16 cellular contexts compared by ENCODE assay signal in the genomic region with DNA sequence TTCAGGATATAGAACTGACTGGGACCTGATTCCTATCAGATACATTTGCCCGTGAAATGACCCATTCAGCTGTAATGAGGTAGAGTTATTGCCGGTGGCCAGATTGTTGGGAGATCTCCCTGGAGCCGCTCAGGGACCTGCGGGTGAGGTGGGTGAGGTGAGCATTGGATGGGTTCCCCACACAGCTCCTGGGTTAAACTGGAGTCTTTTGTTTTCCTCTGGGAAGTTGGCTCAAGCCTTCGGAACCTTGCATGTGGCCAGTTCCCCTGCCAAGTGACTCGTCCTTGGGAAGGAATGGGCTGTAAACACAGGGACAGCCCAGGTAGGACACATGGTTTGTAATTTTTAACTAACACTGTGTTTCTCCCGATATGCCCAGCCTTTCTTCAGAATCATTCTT. TPM values are rescaled to one million over a fixed set of nuclear protein-coding genes. Genes with fewer than 3 reads are reported as not detected.
DNase-seq lines count a peak whose midpoint lies in the region; ATAC-seq, FAIRE-seq and TF ChIP-seq lines count a peak whose summit lies in the region.
"Had no signal": no experiment of that assay in that cellular context is flagged by ENCODE, and none has a peak within 500 bp of the region (broad histone marks: within the 10 kb centered on the region; RNA-seq: fewer than 3 reads in every experiment).

No MANE protein-coding gene starts in this region.

- TF ChIP-seq POLR2A in right lobe of liver (IDR thresholded peaks at IDR 0.05), result no peak
- TF ChIP-seq POLR2A in HepG2 (IDR thresholded peaks at IDR 0.05; ENCODE audit: insufficient read depth in 1 of 2, low read depth in 2 of 2, low read length in 2 of 2), result no peak
- TF ChIP-seq POLR2A in breast epithelium (IDR thresholded peaks at IDR 0.05), result no peak

- no peak overlapping the region for H4K91ac ChIP-seq in H9 (ENCODE audit: insufficient read length, low read depth, low read length)

- H3K27me3 ChIP-seq in right lobe of liver (no peaks in the 10 kb centered on the region), HepG2 (ENCODE audit: control insufficient read depth in 1 of 2, insufficient read depth in 2 of 2, low read length in 2 of 2) (peaks cover 2 to 8% of the 10 kb centered on the region in 2 experiments; a peak in 4 of 5 replicates), breast epithelium (no peaks in the 10 kb centered on the region), tibial artery (no peaks in the 10 kb centered on the region), H9 (ENCODE audit: insufficient read depth, low read length) (no peaks in the 10 kb centered on the region)

- no peak overlapping the region for H3K4me3 Mint-ChIP-seq in osteocyte (ENCODE audit: unreplicated experiment)
- H3K4me3 Mint-ChIP-seq in H9, result no peak overlapping the region
- no peak overlapping the region for H3K4me3 Mint-ChIP-seq in activated CD4-positive, alpha-beta memory T cell treated with anti-CD3 and anti-CD28 coated beads for 36 hours

- FAIRE-seq in HepG2 (lab: Jason Lieb, UNC), result no peak
- FAIRE-seq: A549 had no signal

- H3K36me3 Mint-ChIP-seq in osteocyte (ENCODE audit: unreplicated experiment), result no peaks in the 10 kb centered on the region
- H3K36me3 Mint-ChIP-seq in H9 (ENCODE audit: insufficient read depth in 1 of 3, low read depth in 3 of 3), result no peaks in the 10 kb centered on the region
- H3K36me3 Mint-ChIP-seq in activated CD4-positive, alpha-beta memory T cell treated with anti-CD3 and anti-CD28 coated beads for 36 hours, result no peaks in the 10 kb centered on the region

- CTCF ChIA-PET in HepG2 (lab: Yijun Ruan, JAX; ENCODE audit: low intra/inter-chr PET ratio, low total read pairs), result no interaction called here
- CTCF ChIA-PET in activated CD4-positive, alpha-beta memory T cell treated with anti-CD3 and anti-CD28 coated beads for 36 hours (lab: Charles Lee), result no interaction called here

- no peak for DNase-seq in right lobe of liver
- DNase-seq in HepG2 (ENCODE audit: low spot score), result no peak
- DNase-seq in breast epithelium (ENCODE audit: low spot score in 2 of 2), result peak in 1 of 2 donors; percentile 64
- no peak for DNase-seq in osteocyte (ENCODE audit: extremely low spot score, unreplicated experiment)
- DNase-seq in tibial artery, result no peak
- no peak for DNase-seq in H9
- DNase-seq in activated CD4-positive, alpha-beta T cell treated with anti-CD3 and anti-CD28 coated beads, Interleukin-2, amount 50 U/mL, for 4 hours, result no peak
- no peak for DNase-seq in activated CD4-positive, alpha-beta memory T cell treated with anti-CD3 and anti-CD28 coated beads for 36 hours
- DNase-seq: GDM1, NCI-H1417, NCI-H1930, NCI-H2171 treated with DMSO at 0.1 percent for 48 hours, NCI-H82 had no signal

- 14% methylated on average over 2 of the region's 7 CpGs for WGBS in right lobe of liver (ENCODE audit: insufficient coverage, low coverage, low lambda C conversion rate, missing lambda C conversion rate)
- WGBS in HepG2 (ENCODE audit: low lambda C conversion rate), result 0% methylated on average over 6 of the region's 7 CpGs
- WGBS in H9 (ENCODE audit: extremely low coverage, insufficient read length, low lambda C conversion rate), result no CpG with 5 or more reads among the region's 7 CpGs

- no peak overlapping the region for H4K8ac ChIP-seq in H9 (replicated peaks; ENCODE audit: insufficient read length, low read depth, low read length)

- no peak overlapping the region for H2BK120ac ChIP-seq in H9 (ENCODE audit: low read depth, low read length, poor library complexity, severe bottlenecking)

- H3K4me1 Mint-ChIP-seq in osteocyte (ENCODE audit: unreplicated experiment), result peaks cover 15% of the 10 kb centered on the region
- H3K4me1 Mint-ChIP-seq in H9, result peaks cover 4 to 8% of the 10 kb centered on the region in 2 experiments; a peak in 3 of 4 replicates
- no peaks in the 10 kb centered on the region for H3K4me1 Mint-ChIP-seq in activated CD4-positive, alpha-beta memory T cell treated with anti-CD3 and anti-CD28 coated beads for 36 hours (ENCODE audit: low read depth)

- H3K4ac ChIP-seq in H9 (ENCODE audit: low read depth, low read length), result no peak overlapping the region

- H2BK15ac ChIP-seq in H9 (ENCODE audit: low read depth, low read length), result no peak overlapping the region

- H3K9me3 Mint-ChIP-seq in osteocyte (ENCODE audit: unreplicated experiment) (peaks cover 1% of the 10 kb centered on the region), H9 (no peaks in the 10 kb centered on the region)
- H3K9me3 Mint-ChIP-seq in activated CD4-positive, alpha-beta memory T cell treated with anti-CD3 and anti-CD28 coated beads for 36 hours, result no peaks in the 10 kb centered on the region

- TF ChIP-seq CTCF in right lobe of liver (IDR thresholded peaks at IDR 0.05) (no peak), HepG2 (CRISPR knock-in tag; IDR thresholded peaks at IDR 0.05) (no peak), breast epithelium (IDR thresholded peaks at IDR 0.05) (no peak), osteocyte (IDR thresholded peaks at IDR 0.05) (no peak), tibial artery (IDR thresholded peaks at IDR 0.05) (no peak), H9 (conservative IDR thresholded peaks at IDR 0.05) (no peak)

- H3K27ac ChIP-seq in right lobe of liver (no peak overlapping the region), HepG2 (ENCODE audit: extremely low read length, insufficient read depth, low read length) (no peak overlapping the region), breast epithelium (peak overlapping the region; percentile 62 to 84), tibial artery (peak overlapping the region; percentile 47 to 55), H9 (ENCODE audit: insufficient read length, low read depth, low read length) (no peak overlapping the region)
- H3K27ac ChIP-seq: A549, KMS-11 had no signal

- no peaks in the 10 kb centered on the region for H4K20me1 ChIP-seq in HepG2 (ENCODE audit: insufficient read depth, low read length)
- no peaks in the 10 kb centered on the region for H4K20me1 ChIP-seq in H9 (ENCODE audit: control insufficient read depth, insufficient read depth, insufficient read length)

- in situ Hi-C loops in HepG2 (cut with HindIII; ENCODE audit: extremely low pct_ligation_motif_present, low pct_unique_long_range_greater_than_20kb), result no loop called here

- no peak overlapping the region for H3K56ac ChIP-seq in H9 (ENCODE audit: insufficient read length, low read depth, low read length)

- H3K4me3 ChIP-seq in right lobe of liver, result no peak overlapping the region
- H3K4me3 ChIP-seq in HepG2 (replicated peaks in 1 of 3; ENCODE audit: insufficient read depth in 1 of 3, low read depth in 2 of 3, low read length in 3 of 3), result no peak overlapping the region
- no peak overlapping the region for H3K4me3 ChIP-seq in breast epithelium
- H3K4me3 ChIP-seq in tibial artery, result no peak overlapping the region
- H3K4me3 ChIP-seq: A549 had no signal

- no peaks in the 10 kb centered on the region for H3K79me1 ChIP-seq in H9 (ENCODE audit: insufficient read depth, low read depth, low read length, poor library complexity, severe bottlenecking)

- H3K18ac ChIP-seq in H9 (ENCODE audit: insufficient read length, low read depth, low read length), result no peak overlapping the region

- no peak overlapping the region for H4K5ac ChIP-seq in H9 (ENCODE audit: insufficient read length, low read depth, low read length)

- POLR2A ChIA-PET in HepG2 (lab: Yijun Ruan, JAX), result no interaction called here
- POLR2A ChIA-PET in activated CD4-positive, alpha-beta memory T cell treated with anti-CD3 and anti-CD28 coated beads for 36 hours (lab: Charles Lee), result no interaction called here

- H3K9ac ChIP-seq in HepG2 (ENCODE audit: insufficient read depth, low read depth, low read length) (no peak overlapping the region), H9 (ENCODE audit: extremely low read depth, insufficient read length, low read length) (no peak overlapping the region)
- H3K9ac ChIP-seq: KMS-11 had no signal

- intact Hi-C loops in right lobe of liver (cut with DNase I), result no loop called here
- intact Hi-C loops in HepG2 (cut with micrococcal nuclease; ENCODE audit: unreplicated experiment), result no loop called here
- intact Hi-C loops in breast epithelium (cut with DNase I; ENCODE audit: low total_unique reads), result no loop called here
- intact Hi-C loops in tibial artery (cut with DNase I; ENCODE audit: low total_unique reads), result no loop called here
- intact Hi-C loops in activated CD4-positive, alpha-beta memory T cell treated with anti-CD3 and anti-CD28 coated beads for 36 hours (cut with micrococcal nuclease), result no loop called here

- H3T11ph ChIP-seq in H9 (ENCODE audit: low read length), result no peak overlapping the region

- H2AK5ac ChIP-seq in H9 (ENCODE audit: insufficient read length, low read length), result no peak overlapping the region

- H3K23me2 ChIP-seq in H9 (ENCODE audit: insufficient read length, low read depth, low read length, poor library complexity, severe bottlenecking), result no peaks in the 10 kb centered on the region

- TF ChIP-seq EP300 in HepG2 (IDR thresholded peaks at IDR 0.05; ENCODE audit: low read depth in 2 of 2, low read length in 2 of 2) (no peak), HepG2 (CRISPR knock-in tag; IDR thresholded peaks at IDR 0.05; ENCODE audit: borderline replicate concordance) (no peak)

- H3K23ac ChIP-seq in H9 (ENCODE audit: insufficient read length, low read depth, low read length), result no peak overlapping the region

- H3K79me2 ChIP-seq in HepG2 (ENCODE audit: insufficient read depth, low read length) (no peaks in the 10 kb centered on the region), H9 (ENCODE audit: insufficient read depth, low read length) (no peaks in the 10 kb centered on the region)

- no peak overlapping the region for H2BK20ac ChIP-seq in H9 (ENCODE audit: low read depth, low read length, poor library complexity, severe bottlenecking)

- ATAC-seq in right lobe of liver (peak; percentile 21 to 59 (median 28)), HepG2 (no peak)
- ATAC-seq: A549 had no signal

- no peak overlapping the region for H3K14ac ChIP-seq in H9 (ENCODE audit: insufficient read depth, low read length)

- no peak for TF ChIP-seq RAD21 in HepG2 (CRISPR knock-in tag; IDR thresholded peaks at IDR 0.05)

- no peak overlapping the region for H2AFZ ChIP-seq in HepG2 (ENCODE audit: low read length)
- no peak overlapping the region for H2AFZ ChIP-seq in H9 (ENCODE audit: low read length)

- H3K9me3 ChIP-seq in right lobe of liver (no peaks in the 10 kb centered on the region), HepG2 (ENCODE audit: low read length) (no peaks in the 10 kb centered on the region), breast epithelium (no peaks in the 10 kb centered on the region), tibial artery (no peaks in the 10 kb centered on the region), H9 (ENCODE audit: control insufficient read depth, low read depth, low read length) (no peaks in the 10 kb centered on the region)
- H3K9me3 ChIP-seq: A549 had no signal

- H3K4me1 ChIP-seq in right lobe of liver, result no peaks in the 10 kb centered on the region
- H3K4me1 ChIP-seq in HepG2 (ENCODE audit: insufficient read depth, low read length), result no peaks in the 10 kb centered on the region
- no peaks in the 10 kb centered on the region for H3K4me1 ChIP-seq in breast epithelium
- peaks cover 0 to 17% (median 13%) of the 10 kb centered on the region in 4 donors for H3K4me1 ChIP-seq in tibial artery
- H3K4me1 ChIP-seq in H9 (ENCODE audit: insufficient read depth, low read length), result no peaks in the 10 kb centered on the region
- H3K4me1 ChIP-seq: A549 had no signal

- H3K4me2 ChIP-seq in HepG2 (ENCODE audit: low read depth, low read length) (no peak overlapping the region), H9 (ENCODE audit: insufficient read depth, insufficient read length, low read length) (no peak overlapping the region)
- H3K4me2 ChIP-seq: A549, KMS-11 had no signal

- no TSS peak for BruUV-seq in HepG2 (replicated peaks; lab: Mats Ljungman, UMichigan)

- no peak overlapping the region for H2BK12ac ChIP-seq in H9 (ENCODE audit: insufficient read length, low read depth, low read length)

- no peaks in the 10 kb centered on the region for H3K36me3 ChIP-seq in right lobe of liver
- H3K36me3 ChIP-seq in HepG2 (replicated peaks in 1 of 2; ENCODE audit: control insufficient read depth in 1 of 2, insufficient read depth in 2 of 2, low read length in 2 of 2), result no peaks in the 10 kb centered on the region
- no peaks in the 10 kb centered on the region for H3K36me3 ChIP-seq in breast epithelium
- H3K36me3 ChIP-seq in tibial artery, result no peaks in the 10 kb centered on the region

- no peak overlapping the region for H2BK5ac ChIP-seq in H9 (ENCODE audit: insufficient read length, low read length)

- H3K27me3 Mint-ChIP-seq in osteocyte (ENCODE audit: unreplicated experiment), result peaks cover 4% of the 10 kb centered on the region
- H3K27me3 Mint-ChIP-seq in H9 (ENCODE audit: low read depth), result peaks cover 8% of the 10 kb centered on the region
- H3K27me3 Mint-ChIP-seq in activated CD4-positive, alpha-beta memory T cell treated with anti-CD3 and anti-CD28 coated beads for 36 hours, result peaks cover 20% of the 10 kb centered on the region

- H3K27ac Mint-ChIP-seq in osteocyte (ENCODE audit: unreplicated experiment) (peak overlapping the region; percentile 27), H9 (no peak overlapping the region; a peak in 2 of 7 replicates)
- H3K27ac Mint-ChIP-seq in activated CD4-positive, alpha-beta memory T cell treated with anti-CD3 and anti-CD28 coated beads for 36 hours, result no peak overlapping the region

RNA-seq across cellular contexts. Expression of a gene that starts 31.6 kb away (rescaled TPM):
- total RNA-seq in right lobe of liver, result 1 to 10 TPM in 2 of 6 experiments, under 1 TPM in 4; 0.19 to 1.6 (median 0.77) TPM
- not detected in 2 replicates for total RNA-seq in HepG2 (2016; rRNA removed; fragmentation: Illumina TruSeq; extraction: Trizol)
- total RNA-seq in HepG2 (2016; cell fraction: cytosol; rRNA removed; fragmentation: Illumina TruSeq; extraction: Trizol; ENCODE audit: low read depth), result not detected in 2 replicates
- total RNA-seq in HepG2 (2016; cell fraction: insoluble cytoplasmic fraction; rRNA removed; fragmentation: Illumina TruSeq; extraction: Trizol), result not detected in 2 replicates
- not detected in 2 replicates for total RNA-seq in HepG2 (2016; cell fraction: membrane; rRNA removed; fragmentation: Illumina TruSeq; extraction: Trizol)
- total RNA-seq in HepG2 (2016; cell fraction: nucleus; rRNA removed; fragmentation: Illumina TruSeq; extraction: Trizol), result not detected in 2 replicates
- not detected in 2 replicates for polyA plus RNA-seq in HepG2 (2011; rRNA removed)
- 0.09 TPM in 1 of 2 replicates, not detected in the other for polyA plus RNA-seq in HepG2 (2011; cell fraction: cytosol; rRNA removed)
- polyA plus RNA-seq in HepG2 (2011; cell fraction: nucleus; rRNA removed), result not detected in 2 replicates
- not detected in 2 replicates for polyA plus RNA-seq in HepG2 (2012)
- not detected in 2 replicates for polyA plus RNA-seq in HepG2 (2016; cell fraction: cytosol; fragmentation: Illumina TruSeq; extraction: Trizol; ENCODE audit: low read depth)
- not detected in 2 replicates for polyA plus RNA-seq in HepG2 (2016; cell fraction: insoluble cytoplasmic fraction; fragmentation: Illumina TruSeq; extraction: Trizol; ENCODE audit: low read depth)
- not detected in 2 replicates for polyA plus RNA-seq in HepG2 (2016; cell fraction: membrane; fragmentation: Illumina TruSeq; extraction: Trizol; ENCODE audit: low read depth)
- not detected in 2 replicates for polyA plus RNA-seq in HepG2 (2016; cell fraction: nucleus; fragmentation: Illumina TruSeq; extraction: Trizol; ENCODE audit: insufficient read depth, low read depth)
- polyA minus RNA-seq in HepG2 (2011; rRNA and poly(A)+ RNA removed; ENCODE audit: low replicate concordance), result not detected in 2 replicates
- polyA minus RNA-seq in HepG2 (2011; cell fraction: cytosol; rRNA and poly(A)+ RNA removed), result not detected in 2 replicates
- not detected in 2 replicates for polyA minus RNA-seq in HepG2 (2011; cell fraction: nucleus; rRNA and poly(A)+ RNA removed)
- 100 to 1,000 TPM in 1 of 3 donors, 10 to 100 TPM in 2; 23.2 to 297 (median 75.4) TPM for total RNA-seq in breast epithelium
- 10.8 and 11.6 TPM in 2 replicates for total RNA-seq in osteocyte
- 6.7 and 6.9 TPM in 2 replicates for total RNA-seq in H9 (2021)
- under 1 TPM in 1 of 2 experiments, not detected in 1; 0.10 TPM for total RNA-seq in activated CD4-positive, alpha-beta memory T cell treated with anti-CD3 and anti-CD28 coated beads for 36 hours
- total RNA-seq: NCI-H460 had no signal
- polyA plus RNA-seq: A549 had no signal

Comparison
In these comparisons a context has a peak if more than half of its experiments do, and no peak if none do; other contexts are left out.
1. H3K27ac ChIP-seq: peak in breast epithelium (2 of 2) and tibial artery (2 of 2); none in right lobe of liver (0 of 3), HepG2 (single experiment) and H9 (single experiment).